ENCODE assay signal across 23 cellular contexts in the genomic region with DNA sequence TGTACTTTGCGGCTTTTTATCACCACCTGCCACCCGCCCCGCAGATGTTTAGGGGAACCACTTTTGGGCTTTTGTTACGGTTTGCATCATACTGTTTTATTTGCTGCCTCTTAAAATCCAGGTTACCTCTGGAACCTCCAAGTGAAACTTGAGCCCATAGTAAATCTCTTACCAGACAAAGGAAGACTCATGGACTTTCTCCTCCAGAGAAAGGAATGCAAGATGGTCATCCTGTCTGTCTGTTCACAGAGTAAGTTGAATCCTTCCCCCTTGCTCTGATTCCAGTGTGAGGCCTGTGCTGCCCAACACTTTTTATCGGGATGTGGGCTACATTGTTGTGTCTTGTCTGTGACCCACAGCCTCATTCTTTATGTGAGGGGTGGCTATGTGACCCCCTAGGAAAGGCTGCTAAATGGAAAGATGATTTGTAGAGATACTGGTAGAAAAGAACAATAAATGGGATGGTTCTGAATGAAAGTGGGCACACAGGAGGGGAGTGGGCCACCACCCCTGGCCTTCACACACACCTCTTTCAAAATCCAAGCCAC. TPM values are rescaled to one million over a fixed set of nuclear protein-coding genes. Genes with fewer than 3 reads are reported as not detected.
DNase-seq lines count a peak whose midpoint lies in the region; ATAC-seq and TF ChIP-seq lines count a peak whose summit lies in the region.
"Had no signal": no experiment of that assay in that cellular context is flagged by ENCODE, and none has a peak within 500 bp of the region (broad histone marks: within the 10 kb centered on the region; RNA-seq: fewer than 3 reads in every experiment).

No MANE protein-coding gene starts in this region.

- H3K9ac ChIP-seq in endodermal cell (ENCODE audit: extremely low read depth, low read length, poor library complexity, severe bottlenecking): no peak overlapping the region

- H3K4me1 ChIP-seq in GM23338 (ENCODE audit: insufficient read depth) (no peaks in the 10 kb centered on the region), endodermal cell (ENCODE audit: control insufficient read depth, insufficient read depth, low read length) (no peaks in the 10 kb centered on the region)
- H3K4me1 ChIP-seq: adrenal gland had no signal

- no peak overlapping the region for H3K4me2 ChIP-seq in GM23338

- H3K36me3 Mint-ChIP-seq in GM23338 (ENCODE audit: low read depth) (peaks cover 70% of the 10 kb centered on the region), endodermal cell (ENCODE audit: low read depth) (peaks cover 82% of the 10 kb centered on the region), progenitor cell of endocrine pancreas (ENCODE audit: insufficient read depth) (peaks cover 32% of the 10 kb centered on the region)

- peaks cover 10% of the 10 kb centered on the region; the same call in 1 of the 2 replicates for H3F3A ChIP-seq in GM23338 (replicated peaks; ENCODE audit: low read depth)

- peaks cover 7% of the 10 kb centered on the region for H4K20me1 ChIP-seq in GM23338 (replicated peaks; ENCODE audit: insufficient read depth)

- H3K4me1 Mint-ChIP-seq in GM23338: no peaks in the 10 kb centered on the region; the same call in 2 of the 3 replicates
- H3K4me1 Mint-ChIP-seq in endodermal cell: no peaks in the 10 kb centered on the region
- H3K4me1 Mint-ChIP-seq in progenitor cell of endocrine pancreas (ENCODE audit: low read depth): no peaks in the 10 kb centered on the region

- no peaks in the 10 kb centered on the region for H3K27me3 ChIP-seq in GM23338 (ENCODE audit: insufficient read depth)
- H3K27me3 ChIP-seq in endodermal cell (ENCODE audit: control insufficient read depth, insufficient read depth, low read length, poor library complexity, severe bottlenecking): no peaks in the 10 kb centered on the region
- H3K27me3 ChIP-seq: adrenal gland, brain microvascular endothelial cell, left lung, SJSA1, upper lobe of right lung had no signal

- DNase-seq in GM23338 (ENCODE audit: low spot score): no peak
- DNase-seq in M059J (ENCODE audit: low read depth): peak; percentile 13
- DNase-seq in endodermal cell: no peak
- DNase-seq in progenitor cell of endocrine pancreas (ENCODE audit: low spot score, unreplicated experiment): no peak
- DNase-seq in dedifferentiated amniotic fluid mesenchymal stem cell (ENCODE audit: extremely low spot score): no peak
- no peak for DNase-seq in NCI-H510A treated with DMSO at 0.1 percent for 48 hours (lab: John Stamatoyannopoulos, UW)
- no peak for DNase-seq in NOMO-1 treated with DMSO at 0.1 percent for 48 hours (lab: John Stamatoyannopoulos, UW; ENCODE audit: unreplicated experiment)
- DNase-seq: activated gamma-delta T cell treated with Interleukin-2 at 50 U/mL for 16 hours; adrenal gland; brain microvascular endothelial cell; CD8-positive, alpha-beta memory T cell; DMS 273 treated with DMSO at 0.1 percent for 48 hours; hypothalamus; left lung; mesendoderm; NCI-H1694 treated with DMSO at 0.1 percent for 48 hours; NCI-H748 treated with DMSO at 0.1 percent for 48 hours; retina; stimulated activated CD4-positive, alpha-beta T cell treated with anti-CD3 and anti-CD28 coated beads, Interleukin-2, amount 100 ng/mL, for 24 hours; substantia nigra; upper lobe of right lung had no signal

- TF ChIP-seq CTCF in GM23338 (conservative IDR thresholded peaks at IDR 0.05; ENCODE audit: low read depth in 2 of 2) (no peak), endodermal cell (conservative IDR thresholded peaks at IDR 0.05) (no peak), progenitor cell of endocrine pancreas (IDR thresholded peaks at IDR 0.05; ENCODE audit: unreplicated experiment) (no peak)

- peak overlapping the region; percentile 73; the same call in 1 of the 2 replicates for H3K27ac Mint-ChIP-seq in GM23338
- H3K27ac Mint-ChIP-seq in endodermal cell: peak overlapping the region; percentile 73
- H3K27ac Mint-ChIP-seq in progenitor cell of endocrine pancreas: peak overlapping the region; percentile 27
- H3K27ac Mint-ChIP-seq: T-helper 1 cell treated with Interleukin-12 subunit alpha and Interleukin-12 subunit beta and Interleukin-4 antibody, amounts not matched to agents 30 μg/mL and 1 μg/mL, for 36 hours had no signal

- peak overlapping the region; percentile 66; the same call in 1 of the 2 replicates for H3K27ac ChIP-seq in GM23338 (ENCODE audit: low read depth)
- no peak overlapping the region for H3K27ac ChIP-seq in endodermal cell (ENCODE audit: low read depth, low read length)
- H3K27ac ChIP-seq: adrenal gland, brain microvascular endothelial cell, left lung, SJSA1, upper lobe of right lung had no signal

- H3K79me2 ChIP-seq in GM23338 (replicated peaks; ENCODE audit: insufficient read depth): no peaks in the 10 kb centered on the region

- no peaks in the 10 kb centered on the region for H3K9me3 Mint-ChIP-seq in GM23338
- H3K9me3 Mint-ChIP-seq in endodermal cell: no peaks in the 10 kb centered on the region
- no peaks in the 10 kb centered on the region for H3K9me3 Mint-ChIP-seq in progenitor cell of endocrine pancreas (ENCODE audit: low read depth)
- H3K9me3 Mint-ChIP-seq: CD8-positive, alpha-beta memory T cell; T-helper 1 cell treated with Interleukin-12 subunit alpha and Interleukin-12 subunit beta and Interleukin-4 antibody, amounts not matched to agents 30 μg/mL and 1 μg/mL, for 36 hours had no signal

- H3K4me3 Mint-ChIP-seq in GM23338 (no peak overlapping the region), endodermal cell (no peak overlapping the region), progenitor cell of endocrine pancreas (ENCODE audit: low read depth) (no peak overlapping the region)
- H3K4me3 Mint-ChIP-seq: CD8-positive, alpha-beta memory T cell; T-helper 1 cell treated with Interleukin-12 subunit alpha and Interleukin-12 subunit beta and Interleukin-4 antibody, amounts not matched to agents 30 μg/mL and 1 μg/mL, for 36 hours had no signal

- H3K27me3 Mint-ChIP-seq in GM23338 (ENCODE audit: insufficient read depth, low read depth, poor library complexity) (peaks cover 2% of the 10 kb centered on the region), endodermal cell (ENCODE audit: insufficient read depth) (no peaks in the 10 kb centered on the region), progenitor cell of endocrine pancreas (no peaks in the 10 kb centered on the region)
- H3K27me3 Mint-ChIP-seq: CD8-positive, alpha-beta memory T cell had no signal

- H3K36me3 ChIP-seq in GM23338 (ENCODE audit: insufficient read depth) (peaks cover 43% of the 10 kb centered on the region), endodermal cell (ENCODE audit: control insufficient read depth, insufficient read depth, low read length) (peaks cover 84% of the 10 kb centered on the region)

- no peaks in the 10 kb centered on the region for H3K9me3 ChIP-seq in endodermal cell (ENCODE audit: control insufficient read depth, low read length)
- H3K9me3 ChIP-seq: adrenal gland, left lung, SJSA1, upper lobe of right lung had no signal

- WGBS in endodermal cell (ENCODE audit: insufficient coverage in 1 of 2, insufficient read length in 1 of 2), 2 experiments: 93 to 94% methylated on average over 5 of the region's 5 CpGs

- no peak for ATAC-seq in GM23338
- ATAC-seq: left lung, upper lobe of right lung had no signal

- H2AFZ ChIP-seq in GM23338: no peak overlapping the region

- H3K4me3 ChIP-seq in GM23338 (no peak overlapping the region), endodermal cell (ENCODE audit: low read length) (no peak overlapping the region)
- H3K4me3 ChIP-seq: adrenal gland, left lung, SJSA1, upper lobe of right lung had no signal

- H3K9me2 ChIP-seq in GM23338 (ENCODE audit: insufficient read depth): no peaks in the 10 kb centered on the region

TF ChIP-seq in GM23338, 12 proteins besides CTCF, POLR2A, EP300 and RAD21 (continues in another document):
- TF ChIP-seq CREB1 (CRISPR knock-in tag; IDR thresholded peaks at IDR 0.05; ENCODE audit: low read depth) (no peak), JUNB (IDR thresholded peaks at IDR 0.05; ENCODE audit: unreplicated experiment) (no peak), EZH2phosphoT487 (IDR thresholded peaks at IDR 0.05; ENCODE audit: unreplicated experiment) (no peak)

RNA-seq across cellular contexts. Expression of gene RMC1, which starts 23.3 kb away (rescaled TPM):
- total RNA-seq in GM23338 (2014; rRNA removed; shearing (Covaris generic)): 18.9 and 23.3 TPM in 2 replicates
- polyA plus RNA-seq in GM23338 (2016; fragmentation: Nextera tagmentation; extraction: Ambion mirVana): 23.6 and 24.6 TPM in 2 replicates
- total RNA-seq in M059J (2014; rRNA removed; shearing (Covaris generic)): 39.1 and 44.7 TPM in 2 replicates
- 10 to 100 TPM; 18.3 to 19.1 TPM for total RNA-seq in endodermal cell
- 21.9 TPM for polyA plus RNA-seq in endodermal cell (2013, experiment 1 of 2)
- 21.4 TPM for polyA plus RNA-seq in endodermal cell (2013, experiment 2 of 2)
- total RNA-seq in progenitor cell of endocrine pancreas: 25.5 and 28.5 TPM in 2 replicates

RNA-seq across cellular contexts. Expression of gene NPC1, which starts 59.7 kb away (rescaled TPM):
- 41.7 and 45.1 TPM in 2 replicates for total RNA-seq in GM23338 (2014; rRNA removed; shearing (Covaris generic))
- 18.3 and 18.4 TPM in 2 replicates for polyA plus RNA-seq in GM23338 (2016; fragmentation: Nextera tagmentation; extraction: Ambion mirVana)
- 48.7 and 77.6 TPM in 2 replicates for total RNA-seq in M059J (2014; rRNA removed; shearing (Covaris generic))
- total RNA-seq in endodermal cell: 10 to 100 TPM; 43.6 to 44.9 TPM
- 38.5 TPM for polyA plus RNA-seq in endodermal cell (2013, experiment 1 of 2)
- polyA plus RNA-seq in endodermal cell (2013, experiment 2 of 2): 37.9 TPM
- total RNA-seq in progenitor cell of endocrine pancreas: 35.1 and 36.0 TPM in 2 replicates
